Comparison of ENCODE assay signal across 8 cellular contexts in the genomic region with DNA sequence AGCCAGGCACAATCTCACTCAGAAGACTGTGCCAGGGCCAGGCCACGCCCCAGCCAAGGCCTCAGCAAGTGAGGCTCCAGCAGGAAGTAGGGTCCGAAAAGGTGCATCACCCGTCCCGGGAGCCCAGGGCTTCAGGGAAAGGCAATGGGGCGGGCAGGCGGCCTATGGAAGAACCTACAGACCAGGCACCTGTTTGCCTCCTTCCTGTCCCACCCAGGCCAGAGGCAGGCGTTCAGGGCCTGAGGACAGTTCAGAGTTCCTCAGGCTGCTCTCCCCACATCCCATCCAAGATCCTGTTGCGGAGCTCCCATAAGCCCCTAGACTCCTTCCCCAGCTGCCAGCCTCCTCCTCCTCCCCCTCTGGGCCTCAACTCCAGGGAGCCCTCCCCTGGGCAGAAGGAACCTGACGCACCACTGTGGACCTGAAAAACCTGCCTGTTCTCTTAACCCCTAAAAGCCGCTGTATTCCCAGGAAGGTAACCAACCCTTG. TPM values are rescaled to one million over a fixed set of nuclear protein-coding genes. Genes with fewer than 3 reads are reported as not detected.
DNase-seq lines count a peak whose midpoint lies in the region; ATAC-seq and TF ChIP-seq lines count a peak whose summit lies in the region.

No MANE protein-coding gene starts in this region.

- H3K9me3 ChIP-seq in CD4-positive, alpha-beta T cell (ENCODE audit: control insufficient read depth, low read length), result no peaks in the 10 kb centered on the region
- H3K9me3 ChIP-seq in lung (ENCODE audit: control insufficient read depth in 2 of 2, insufficient read depth in 1 of 2, low read length in 1 of 2), result no peaks in the 10 kb centered on the region

- intact Hi-C loops in CD4-positive, alpha-beta T cell (cut with DNase I, micrococcal nuclease), result no loop called here
- intact Hi-C loops in activated CD8-positive, alpha-beta T cell treated with anti-CD3 and anti-CD28 coated beads for 36 hours (cut with micrococcal nuclease), result no loop called here

- CTCF ChIA-PET in CD4-positive, alpha-beta T cell (lab: Charles Lee), result no interaction called here
- CTCF ChIA-PET in activated CD8-positive, alpha-beta T cell treated with anti-CD3 and anti-CD28 coated beads for 36 hours (lab: Charles Lee), result interaction anchor here (1.0 kb wide), 1 partner anchor 13 kb away, joined by 3 read pairs; no protein-coding TSS in a partner anchor

- no peak overlapping the region for H3K4me3 ChIP-seq in lung

- POLR2A ChIA-PET in CD4-positive, alpha-beta T cell (lab: Charles Lee), result no interaction called here
- POLR2A ChIA-PET in activated CD8-positive, alpha-beta T cell treated with anti-CD3 and anti-CD28 coated beads for 36 hours (lab: Charles Lee), result interaction anchor here (0.6 to 1.6 kb wide), 6 partner anchors 13 to 372 kb away, joined by 3 to 4 read pairs (median 4); a partner anchor contains a TSS

- no peaks in the 10 kb centered on the region for H3K27me3 ChIP-seq in CD4-positive, alpha-beta T cell (ENCODE audit: control insufficient read depth, insufficient read depth, low read length)
- no peaks in the 10 kb centered on the region for H3K27me3 ChIP-seq in lung (ENCODE audit: control insufficient read depth, insufficient read depth)

- peaks cover 34% of the 10 kb centered on the region for H3K4me1 Mint-ChIP-seq in CD4-positive, alpha-beta T cell (ENCODE audit: low read depth)
- H3K4me1 Mint-ChIP-seq in activated CD8-positive, alpha-beta T cell treated with anti-CD3 and anti-CD28 coated beads for 36 hours (ENCODE audit: low read depth), result peaks cover 41% of the 10 kb centered on the region

- no peak for DNase-seq in CD4-positive, alpha-beta T cell
- DNase-seq in activated CD8-positive, alpha-beta T cell treated with anti-CD3 and anti-CD28 coated beads for 36 hours, result peak; percentile 23
- DNase-seq in lung (ENCODE audit: low spot score), result peak; percentile 69
- no peak for DNase-seq in SHP77 treated with DMSO at 0.1 percent for 48 hours (lab: John Stamatoyannopoulos, UW)
- DNase-seq in NCI-H2029 (lab: John Stamatoyannopoulos, UW), result no peak
- no peak for DNase-seq in activated CD4-positive, CD25-positive, alpha-beta regulatory T cell (lab: John Stamatoyannopoulos, UW)

- H3K4me1 ChIP-seq in lung (ENCODE audit: control insufficient read depth in 2 of 2, insufficient read depth in 2 of 2, low read length in 2 of 2), result peaks cover 0 to 31% of the 10 kb centered on the region in 2 donors

- H3K27me3 Mint-ChIP-seq in CD4-positive, alpha-beta T cell, result no peaks in the 10 kb centered on the region
- no peaks in the 10 kb centered on the region for H3K27me3 Mint-ChIP-seq in activated CD8-positive, alpha-beta T cell treated with anti-CD3 and anti-CD28 coated beads for 36 hours

- no peak overlapping the region for H3K27ac ChIP-seq in CD4-positive, alpha-beta T cell (ENCODE audit: low read depth, low read length)
- peak overlapping the region; percentile 24 to 84 for H3K27ac ChIP-seq in lung (ENCODE audit: low read depth in 1 of 2, low read length in 1 of 2)

- 52 to 71% methylated on average over 10 of the region's 10 CpGs for WGBS in lung, 2 donors

- no peak for TF ChIP-seq CTCF in CD4-positive, alpha-beta T cell (IDR thresholded peaks at IDR 0.05)
- no peak for TF ChIP-seq CTCF in activated CD8-positive, alpha-beta T cell treated with anti-CD3 and anti-CD28 coated beads for 36 hours (IDR thresholded peaks at IDR 0.05)
- TF ChIP-seq CTCF in lung (IDR thresholded peaks at IDR 0.05; ENCODE audit: control extremely low read depth, extremely low read depth), result no peak

- ATAC-seq in CD4-positive, alpha-beta T cell (ENCODE audit: poor library complexity), result no peak
- ATAC-seq in GM21723 (IDR thresholded peaks at IDR 0.05; ENCODE audit: unreplicated experiment), result peak; percentile 33
- no peak for ATAC-seq in activated CD8-positive, alpha-beta T cell treated with anti-CD3 and anti-CD28 coated beads for 36 hours
- no peak for ATAC-seq in lung (ENCODE audit: insufficient read depth, low FRiP score)
- no peak for ATAC-seq in GM21360 (IDR thresholded peaks at IDR 0.05; ENCODE audit: unreplicated experiment)

- H3K36me3 Mint-ChIP-seq in CD4-positive, alpha-beta T cell (ENCODE audit: low read depth), result peaks cover 18% of the 10 kb centered on the region
- H3K36me3 Mint-ChIP-seq in activated CD8-positive, alpha-beta T cell treated with anti-CD3 and anti-CD28 coated beads for 36 hours (ENCODE audit: low read depth), result peaks cover 21% of the 10 kb centered on the region

- no peaks in the 10 kb centered on the region for H3K9me3 Mint-ChIP-seq in CD4-positive, alpha-beta T cell
- H3K9me3 Mint-ChIP-seq in activated CD8-positive, alpha-beta T cell treated with anti-CD3 and anti-CD28 coated beads for 36 hours, result no peaks in the 10 kb centered on the region

- peak overlapping the region; percentile 84 for H3K27ac Mint-ChIP-seq in CD4-positive, alpha-beta T cell
- peak overlapping the region; percentile 75 for H3K27ac Mint-ChIP-seq in activated CD8-positive, alpha-beta T cell treated with anti-CD3 and anti-CD28 coated beads for 36 hours

- H3K36me3 ChIP-seq in lung (ENCODE audit: control insufficient read depth in 2 of 2, insufficient read depth in 2 of 2, low read length in 2 of 2), result peaks cover 0 to 2% of the 10 kb centered on the region in 2 donors

- H3K4me3 Mint-ChIP-seq in CD4-positive, alpha-beta T cell, result peak overlapping the region; percentile 92
- H3K4me3 Mint-ChIP-seq in activated CD8-positive, alpha-beta T cell treated with anti-CD3 and anti-CD28 coated beads for 36 hours, result peak overlapping the region; percentile 91

RNA-seq across cellular contexts. Expression of a gene that starts 2.3 kb away (rescaled TPM):
- total RNA-seq in CD4-positive, alpha-beta T cell, result 10 to 100 TPM; 34.4 to 34.8 TPM
- total RNA-seq in activated CD8-positive, alpha-beta T cell treated with anti-CD3 and anti-CD28 coated beads for 36 hours, result 100 to 1,000 TPM; 105 to 111 TPM
- 10 to 100 TPM; 29.7 to 80.5 TPM for total RNA-seq in lung
- 10 to 100 TPM; 42.0 to 42.2 TPM for polyA plus RNA-seq in lung

RNA-seq across cellular contexts. Expression of a gene that starts 40.2 kb away (rescaled TPM):
- total RNA-seq in CD4-positive, alpha-beta T cell, result under 1 TPM; 0.11 to 0.28 TPM
- total RNA-seq in activated CD8-positive, alpha-beta T cell treated with anti-CD3 and anti-CD28 coated beads for 36 hours, result under 1 TPM in 1 of 2 experiments, not detected in 1; 0.09 TPM
- under 1 TPM; 0.06 to 0.89 TPM for total RNA-seq in lung
- under 1 TPM; 0.03 to 0.10 TPM for polyA plus RNA-seq in lung

Comparison
In these comparisons a context has a peak if more than half of its experiments do, and no peak if none do; other contexts are left out.
1. DNase-seq: peak in activated CD8-positive, alpha-beta T cell treated with anti-CD3 and anti-CD28 coated beads for 36 hours (single experiment) and lung (single experiment); none in CD4-positive, alpha-beta T cell (0 of 10), SHP77 treated with DMSO at 0.1 percent for 48 hours (single experiment), NCI-H2029 (single experiment) and activated CD4-positive, CD25-positive, alpha-beta regulatory T cell (0 of 4).